Comparison of ENCODE assay signal across 10 cellular contexts in the genomic region with DNA sequence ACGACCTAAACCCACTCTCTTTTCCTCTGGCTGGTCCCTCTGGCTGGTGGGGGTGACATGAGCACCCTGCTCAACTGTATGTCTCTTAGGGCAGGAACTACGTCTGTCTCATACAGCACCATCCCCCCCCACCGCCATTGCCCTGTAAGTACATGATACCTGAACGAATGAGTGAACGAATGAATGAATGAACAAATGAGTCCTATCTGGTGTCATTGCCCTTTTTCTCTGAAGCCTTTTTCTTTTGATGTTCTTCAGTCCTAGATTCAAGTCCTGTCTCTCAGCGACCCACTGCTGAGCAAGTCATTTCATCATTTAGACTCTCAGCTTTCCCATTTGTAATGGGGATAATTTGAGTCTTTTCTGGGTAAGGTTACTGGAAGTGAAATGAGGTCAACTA. TPM values are rescaled to one million over a fixed set of nuclear protein-coding genes. Genes with fewer than 3 reads are reported as not detected.
"Had no signal": no experiment of that assay in that cellular context is flagged by ENCODE, and none has a peak within 500 bp of the region (broad histone marks: within the 10 kb centered on the region; RNA-seq: fewer than 3 reads in every experiment).

No MANE protein-coding gene starts in this region.

- H3K4me3 Mint-ChIP-seq: GM23338, H9 had no signal

- FAIRE-seq: H1, H54, HTR-8/SVneo had no signal

- H2AFZ ChIP-seq: GM23338 had no signal

- H3K4me3 ChIP-seq: GM23338 had no signal

- H3K27ac ChIP-seq: KMS-11 had no signal

- H3K9ac ChIP-seq: KMS-11 had no signal

- H3K4me2 ChIP-seq: GM23338, KMS-11 had no signal

- H3K4me1 Mint-ChIP-seq: GM23338, H9 had no signal

- ATAC-seq: GM23338 had no signal

- DNase-seq: H9, HCEC 1CT, IMR-90, KBM-7 had no signal

- H3K27ac Mint-ChIP-seq: GM23338 had no signal

RNA-seq across cellular contexts. Expression of a gene that starts 10.8 kb away (rescaled TPM):
- total RNA-seq: H9, HT-29, IMR-90 had no signal

RNA-seq across cellular contexts. Expression of a gene that starts 45.0 kb away (rescaled TPM):
- total RNA-seq: GM23338, IMR-90 had no signal
